1 cellular context compared by ENCODE assay signal in the genomic region with DNA sequence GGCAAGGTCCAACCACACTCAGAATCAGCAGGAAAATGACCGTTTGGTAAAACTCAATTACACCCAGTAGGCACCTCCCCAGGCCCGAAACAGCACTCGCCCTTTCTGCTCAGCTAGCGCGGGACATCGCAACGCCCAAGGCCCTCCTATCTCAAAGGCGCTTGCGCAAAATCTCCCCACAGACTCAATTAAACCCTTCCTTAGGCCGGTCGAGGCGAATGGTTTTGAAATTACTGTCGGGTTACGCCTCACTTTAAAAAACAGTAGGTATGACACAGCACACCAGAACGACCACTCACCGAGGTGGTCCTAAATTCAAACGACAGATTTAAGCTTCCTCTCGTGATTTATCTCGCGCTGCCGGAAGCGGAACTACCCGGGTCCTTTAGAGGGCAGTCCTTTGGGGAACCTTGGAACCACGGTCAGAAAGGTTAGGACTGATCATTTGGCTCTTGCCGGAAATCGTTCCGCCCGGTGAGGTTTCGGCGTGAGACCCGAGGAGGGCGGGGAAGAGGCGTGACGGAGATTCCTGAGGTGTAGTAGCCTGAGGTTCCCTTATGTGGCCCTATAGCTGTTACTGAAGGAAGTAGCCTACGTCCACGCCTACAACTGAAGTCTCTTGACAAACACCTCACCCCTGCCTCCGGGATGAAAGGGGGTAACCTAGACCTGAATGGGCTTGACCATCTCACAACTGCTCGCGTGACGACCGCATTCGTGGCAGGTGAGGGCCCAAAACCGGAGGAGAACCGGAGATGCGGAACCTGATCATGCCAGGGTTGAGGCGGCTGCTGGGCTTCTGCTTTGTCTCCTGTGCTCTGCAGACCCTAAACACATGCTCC.
TF ChIP-seq lines count a peak whose summit lies in the region.

A gene with protein sequence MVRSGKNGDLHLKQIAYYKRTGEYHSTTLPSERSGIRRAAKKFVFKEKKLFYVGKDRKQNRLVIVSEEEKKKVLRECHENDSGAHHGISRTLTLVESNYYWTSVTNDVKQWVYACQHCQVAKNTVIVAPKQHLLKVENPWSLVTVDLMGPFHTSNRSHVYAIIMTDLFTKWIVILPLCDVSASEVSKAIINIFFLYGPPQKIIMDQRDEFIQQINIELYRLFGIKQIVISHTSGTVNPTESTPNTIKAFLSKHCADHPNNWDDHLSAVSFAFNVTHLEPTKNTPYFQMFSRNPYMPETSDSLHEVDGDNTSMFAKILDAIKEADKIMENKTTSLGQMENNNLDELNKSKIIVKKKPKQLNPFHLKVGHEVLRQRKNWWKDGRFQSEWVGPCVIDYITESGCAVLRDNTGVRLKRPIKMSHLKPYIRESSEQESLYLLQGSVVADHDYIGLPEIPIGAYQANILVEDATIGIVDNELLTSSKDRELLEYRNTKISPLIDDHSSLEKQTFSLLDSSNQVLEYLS (minus strand): TSS at position 374 of the 842 bp plus-strand sequence. CDS start 11,431 bp downstream, outside the sequence.
Gene PPIP5K2, plus strand, starts transcription at position 537 of the 842 bp plus-strand sequence. CDS start 9,289 bp downstream, outside the sequence.

TF ChIP-seq in K562, 482 proteins besides CTCF, POLR2A, EP300 and RAD21 (continued from another document and continues in another):
- TF ChIP-seq, protein P1, sequence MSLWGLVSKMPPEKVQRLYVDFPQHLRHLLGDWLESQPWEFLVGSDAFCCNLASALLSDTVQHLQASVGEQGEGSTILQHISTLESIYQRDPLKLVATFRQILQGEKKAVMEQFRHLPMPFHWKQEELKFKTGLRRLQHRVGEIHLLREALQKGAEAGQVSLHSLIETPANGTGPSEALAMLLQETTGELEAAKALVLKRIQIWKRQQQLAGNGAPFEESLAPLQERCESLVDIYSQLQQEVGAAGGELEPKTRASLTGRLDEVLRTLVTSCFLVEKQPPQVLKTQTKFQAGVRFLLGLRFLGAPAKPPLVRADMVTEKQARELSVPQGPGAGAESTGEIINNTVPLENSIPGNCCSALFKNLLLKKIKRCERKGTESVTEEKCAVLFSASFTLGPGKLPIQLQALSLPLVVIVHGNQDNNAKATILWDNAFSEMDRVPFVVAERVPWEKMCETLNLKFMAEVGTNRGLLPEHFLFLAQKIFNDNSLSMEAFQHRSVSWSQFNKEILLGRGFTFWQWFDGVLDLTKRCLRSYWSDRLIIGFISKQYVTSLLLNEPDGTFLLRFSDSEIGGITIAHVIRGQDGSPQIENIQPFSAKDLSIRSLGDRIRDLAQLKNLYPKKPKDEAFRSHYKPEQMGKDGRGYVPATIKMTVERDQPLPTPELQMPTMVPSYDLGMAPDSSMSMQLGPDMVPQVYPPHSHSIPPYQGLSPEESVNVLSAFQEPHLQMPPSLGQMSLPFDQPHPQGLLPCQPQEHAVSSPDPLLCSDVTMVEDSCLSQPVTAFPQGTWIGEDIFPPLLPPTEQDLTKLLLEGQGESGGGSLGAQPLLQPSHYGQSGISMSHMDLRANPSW (CRISPR knock-in tag; IDR thresholded peaks at IDR 0.05): no peak
- TF ChIP-seq, protein P2, sequence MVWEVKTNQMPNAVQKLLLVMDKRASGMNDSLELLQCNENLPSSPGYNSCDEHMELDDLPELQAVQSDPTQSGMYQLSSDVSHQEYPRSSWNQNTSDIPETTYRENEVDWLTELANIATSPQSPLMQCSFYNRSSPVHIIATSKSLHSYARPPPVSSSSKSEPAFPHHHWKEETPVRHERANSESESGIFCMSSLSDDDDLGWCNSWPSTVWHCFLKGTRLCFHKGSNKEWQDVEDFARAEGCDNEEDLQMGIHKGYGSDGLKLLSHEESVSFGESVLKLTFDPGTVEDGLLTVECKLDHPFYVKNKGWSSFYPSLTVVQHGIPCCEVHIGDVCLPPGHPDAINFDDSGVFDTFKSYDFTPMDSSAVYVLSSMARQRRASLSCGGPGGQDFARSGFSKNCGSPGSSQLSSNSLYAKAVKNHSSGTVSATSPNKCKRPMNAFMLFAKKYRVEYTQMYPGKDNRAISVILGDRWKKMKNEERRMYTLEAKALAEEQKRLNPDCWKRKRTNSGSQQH (CRISPR knock-in tag; IDR thresholded peaks at IDR 0.05): no peak
- peak; percentile 86 for TF ChIP-seq SAP30 (IDR thresholded peaks at IDR 0.05; ENCODE audit: borderline replicate concordance, insufficient read depth, low read depth, low read length, poor library complexity, severe bottlenecking)
- no peak for TF ChIP-seq CREB5 (CRISPR knock-in tag; IDR thresholded peaks at IDR 0.05)
- TF ChIP-seq, protein P3, sequence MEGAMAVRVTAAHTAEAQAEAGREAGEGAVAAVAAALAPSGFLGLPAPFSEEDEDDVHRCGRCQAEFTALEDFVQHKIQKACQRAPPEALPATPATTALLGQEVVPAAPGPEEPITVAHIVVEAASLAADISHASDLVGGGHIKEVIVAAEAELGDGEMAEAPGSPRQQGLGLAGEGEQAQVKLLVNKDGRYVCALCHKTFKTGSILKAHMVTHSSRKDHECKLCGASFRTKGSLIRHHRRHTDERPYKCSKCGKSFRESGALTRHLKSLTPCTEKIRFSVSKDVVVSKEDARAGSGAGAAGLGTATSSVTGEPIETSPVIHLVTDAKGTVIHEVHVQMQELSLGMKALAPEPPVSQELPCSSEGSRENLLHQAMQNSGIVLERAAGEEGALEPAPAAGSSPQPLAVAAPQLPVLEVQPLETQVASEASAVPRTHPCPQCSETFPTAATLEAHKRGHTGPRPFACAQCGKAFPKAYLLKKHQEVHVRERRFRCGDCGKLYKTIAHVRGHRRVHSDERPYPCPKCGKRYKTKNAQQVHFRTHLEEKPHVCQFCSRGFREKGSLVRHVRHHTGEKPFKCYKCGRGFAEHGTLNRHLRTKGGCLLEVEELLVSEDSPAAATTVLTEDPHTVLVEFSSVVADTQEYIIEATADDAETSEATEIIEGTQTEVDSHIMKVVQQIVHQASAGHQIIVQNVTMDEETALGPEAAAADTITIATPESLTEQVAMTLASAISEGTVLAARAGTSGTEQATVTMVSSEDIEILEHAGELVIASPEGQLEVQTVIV (CRISPR knock-in tag; IDR thresholded peaks at IDR 0.05; ENCODE audit: borderline replicate concordance): no peak
- peak; percentile 67 for TF ChIP-seq MBD2 (IDR thresholded peaks at IDR 0.05; ENCODE audit: borderline replicate concordance, low read depth)
- TF ChIP-seq CREBBP (IDR thresholded peaks at IDR 0.05; ENCODE audit: low read depth, low read length): no peak
- no peak for TF ChIP-seq DNMT1 (IDR thresholded peaks at IDR 0.05)
- peak; percentile 78 for TF ChIP-seq RBFOX2 (IDR thresholded peaks at IDR 0.05; ENCODE audit: low read depth, low read length)
- no peak for TF ChIP-seq POLR2AphosphoS2 (IDR thresholded peaks at IDR 0.05; ENCODE audit: low read length)
- TF ChIP-seq ZZZ3 (IDR thresholded peaks at IDR 0.05): no peak
- no peak for TF ChIP-seq COPS2 (conservative IDR thresholded peaks at IDR 0.05)
- TF ChIP-seq ZBTB34 (CRISPR knock-in tag; IDR thresholded peaks at IDR 0.05): no peak
- TF ChIP-seq CEBPB (tag; IDR thresholded peaks at IDR 0.05): peak; percentile 94
- TF ChIP-seq ESRRB (CRISPR knock-in tag; IDR thresholded peaks at IDR 0.05; ENCODE audit: borderline replicate concordance): no peak
- TF ChIP-seq RBM22 (IDR thresholded peaks at IDR 0.05; ENCODE audit: low read depth, low read length, poor library complexity, severe bottlenecking): no peak
- no peak for TF ChIP-seq ZNF707 (CRISPR knock-in tag; conservative IDR thresholded peaks at IDR 0.05)
- TF ChIP-seq ZNF445 (CRISPR knock-in tag; IDR thresholded peaks at IDR 0.05; ENCODE audit: low read depth): 0 out of 2 replicates have a peak, but pooled peaks have one; percentile 57
- TF ChIP-seq XRCC5 (IDR thresholded peaks at IDR 0.05; ENCODE audit: low read depth, low read length): peak; percentile 78; the same call in 1 of the 2 replicates
- TF ChIP-seq, protein P4, sequence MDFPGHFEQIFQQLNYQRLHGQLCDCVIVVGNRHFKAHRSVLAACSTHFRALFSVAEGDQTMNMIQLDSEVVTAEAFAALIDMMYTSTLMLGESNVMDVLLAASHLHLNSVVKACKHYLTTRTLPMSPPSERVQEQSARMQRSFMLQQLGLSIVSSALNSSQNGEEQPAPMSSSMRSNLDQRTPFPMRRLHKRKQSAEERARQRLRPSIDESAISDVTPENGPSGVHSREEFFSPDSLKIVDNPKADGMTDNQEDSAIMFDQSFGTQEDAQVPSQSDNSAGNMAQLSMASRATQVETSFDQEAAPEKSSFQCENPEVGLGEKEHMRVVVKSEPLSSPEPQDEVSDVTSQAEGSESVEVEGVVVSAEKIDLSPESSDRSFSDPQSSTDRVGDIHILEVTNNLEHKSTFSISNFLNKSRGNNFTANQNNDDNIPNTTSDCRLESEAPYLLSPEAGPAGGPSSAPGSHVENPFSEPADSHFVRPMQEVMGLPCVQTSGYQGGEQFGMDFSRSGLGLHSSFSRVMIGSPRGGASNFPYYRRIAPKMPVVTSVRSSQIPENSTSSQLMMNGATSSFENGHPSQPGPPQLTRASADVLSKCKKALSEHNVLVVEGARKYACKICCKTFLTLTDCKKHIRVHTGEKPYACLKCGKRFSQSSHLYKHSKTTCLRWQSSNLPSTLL (IDR thresholded peaks at IDR 0.05): no peak
- TF ChIP-seq, protein P5, sequence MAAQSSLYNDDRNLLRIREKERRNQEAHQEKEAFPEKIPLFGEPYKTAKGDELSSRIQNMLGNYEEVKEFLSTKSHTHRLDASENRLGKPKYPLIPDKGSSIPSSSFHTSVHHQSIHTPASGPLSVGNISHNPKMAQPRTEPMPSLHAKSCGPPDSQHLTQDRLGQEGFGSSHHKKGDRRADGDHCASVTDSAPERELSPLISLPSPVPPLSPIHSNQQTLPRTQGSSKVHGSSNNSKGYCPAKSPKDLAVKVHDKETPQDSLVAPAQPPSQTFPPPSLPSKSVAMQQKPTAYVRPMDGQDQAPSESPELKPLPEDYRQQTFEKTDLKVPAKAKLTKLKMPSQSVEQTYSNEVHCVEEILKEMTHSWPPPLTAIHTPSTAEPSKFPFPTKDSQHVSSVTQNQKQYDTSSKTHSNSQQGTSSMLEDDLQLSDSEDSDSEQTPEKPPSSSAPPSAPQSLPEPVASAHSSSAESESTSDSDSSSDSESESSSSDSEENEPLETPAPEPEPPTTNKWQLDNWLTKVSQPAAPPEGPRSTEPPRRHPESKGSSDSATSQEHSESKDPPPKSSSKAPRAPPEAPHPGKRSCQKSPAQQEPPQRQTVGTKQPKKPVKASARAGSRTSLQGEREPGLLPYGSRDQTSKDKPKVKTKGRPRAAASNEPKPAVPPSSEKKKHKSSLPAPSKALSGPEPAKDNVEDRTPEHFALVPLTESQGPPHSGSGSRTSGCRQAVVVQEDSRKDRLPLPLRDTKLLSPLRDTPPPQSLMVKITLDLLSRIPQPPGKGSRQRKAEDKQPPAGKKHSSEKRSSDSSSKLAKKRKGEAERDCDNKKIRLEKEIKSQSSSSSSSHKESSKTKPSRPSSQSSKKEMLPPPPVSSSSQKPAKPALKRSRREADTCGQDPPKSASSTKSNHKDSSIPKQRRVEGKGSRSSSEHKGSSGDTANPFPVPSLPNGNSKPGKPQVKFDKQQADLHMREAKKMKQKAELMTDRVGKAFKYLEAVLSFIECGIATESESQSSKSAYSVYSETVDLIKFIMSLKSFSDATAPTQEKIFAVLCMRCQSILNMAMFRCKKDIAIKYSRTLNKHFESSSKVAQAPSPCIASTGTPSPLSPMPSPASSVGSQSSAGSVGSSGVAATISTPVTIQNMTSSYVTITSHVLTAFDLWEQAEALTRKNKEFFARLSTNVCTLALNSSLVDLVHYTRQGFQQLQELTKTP (IDR thresholded peaks at IDR 0.05; ENCODE audit: low read depth in 1 of 2, partially characterized antibody in 2 of 2): peak in 1 of 2 experiments; percentile 100
- peak; percentile 51; the same call in 1 of the 2 replicates for TF ChIP-seq NFIC (IDR thresholded peaks at IDR 0.05)
- TF ChIP-seq ZNF766 (CRISPR knock-in tag; conservative IDR thresholded peaks at IDR 0.05): peak; percentile 84
- TF ChIP-seq ARID2 (IDR thresholded peaks at IDR 0.05): no peak
- no peak for TF ChIP-seq MED1 (CRISPR knock-in tag; IDR thresholded peaks at IDR 0.05; ENCODE audit: borderline replicate concordance)
- TF ChIP-seq RBM14 (IDR thresholded peaks at IDR 0.05; ENCODE audit: borderline replicate concordance, insufficient read depth, low read depth, low read length): no peak
- TF ChIP-seq NUFIP1 (IDR thresholded peaks at IDR 0.05; ENCODE audit: partially characterized antibody): no peak
- TF ChIP-seq ZNF253 (CRISPR knock-in tag; conservative IDR thresholded peaks at IDR 0.05): no peak
- no peak for TF ChIP-seq PHTF2 (CRISPR knock-in tag; IDR thresholded peaks at IDR 0.05)
